10 cellular contexts compared by ENCODE assay signal in the genomic region with DNA sequence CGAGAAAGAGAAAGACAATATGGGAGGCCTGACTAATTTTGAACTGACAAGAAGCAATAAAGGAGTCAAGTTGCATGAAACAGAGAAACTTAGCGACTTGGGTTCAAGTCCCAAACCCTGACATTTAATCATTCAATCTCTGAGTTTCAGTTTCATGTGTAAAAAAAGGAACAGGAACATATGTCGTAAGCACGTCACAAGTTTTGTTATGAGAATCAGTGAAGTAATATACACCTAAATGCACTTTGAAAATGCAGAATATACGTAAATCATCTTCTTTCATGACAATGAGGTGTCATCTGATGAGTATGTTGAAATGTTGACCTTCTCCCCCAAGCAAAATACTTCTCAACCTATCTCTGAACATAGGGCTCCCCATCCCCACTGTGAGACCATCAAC. TPM values are rescaled to one million over a fixed set of nuclear protein-coding genes. Genes with fewer than 3 reads are reported as not detected.
DNase-seq lines count a peak whose midpoint lies in the region; ATAC-seq and TF ChIP-seq lines count a peak whose summit lies in the region.
"Had no signal": no experiment of that assay in that cellular context is flagged by ENCODE, and none has a peak within 500 bp of the region (broad histone marks: within the 10 kb centered on the region; RNA-seq: fewer than 3 reads in every experiment).

No MANE protein-coding gene starts in this region.

- peaks cover 11% of the 10 kb centered on the region for H3K4me1 ChIP-seq in MM.1S (ENCODE audit: low read length)

- peak overlapping the region; percentile 92 for H3K27ac ChIP-seq in MM.1S (ENCODE audit: low read length)

- no peaks in the 10 kb centered on the region for H3K9me3 Mint-ChIP-seq in activated naive CD4-positive, alpha-beta T cell treated with anti-CD3 and anti-CD28 coated beads for 36 hours
- H3K9me3 Mint-ChIP-seq in stimulated activated naive CD8-positive, alpha-beta T cell treated with anti-CD3 and anti-CD28 coated beads, Interleukin-15, Interleukin-2, amounts not matched to agents 100 ng/mL and 50 ng/mL, for 24 hours: no peaks in the 10 kb centered on the region
- H3K9me3 Mint-ChIP-seq: nephron had no signal

- ATAC-seq in HG02642 (IDR thresholded peaks at IDR 0.05; ENCODE audit: poor library complexity, unreplicated experiment): peak; percentile 81
- ATAC-seq: Panc1 had no signal

- peaks cover 19% of the 10 kb centered on the region for H3K79me2 ChIP-seq in MM.1S (ENCODE audit: low read length)

- H3K9me3 ChIP-seq in MM.1S (replicated peaks; ENCODE audit: insufficient read depth, low read length): no peaks in the 10 kb centered on the region

- H3K4me2 ChIP-seq in MM.1S (ENCODE audit: low read depth, low read length): peak overlapping the region; percentile 64

- H3K9ac ChIP-seq in MM.1S (ENCODE audit: low read length): peak overlapping the region; percentile 44

- no peaks in the 10 kb centered on the region for H4K20me1 ChIP-seq in MM.1S (ENCODE audit: insufficient read depth, low read length)

- no peaks in the 10 kb centered on the region for H3K36me3 ChIP-seq in MM.1S (replicated peaks; ENCODE audit: insufficient read depth, low read length)

- peaks cover 9% of the 10 kb centered on the region; the same call in 1 of the 2 replicates for H3F3A ChIP-seq in MM.1S (ENCODE audit: insufficient read depth, low read length)

- H3K27me3 ChIP-seq in MM.1S (replicated peaks; ENCODE audit: insufficient read depth, low read length): no peaks in the 10 kb centered on the region

- H3K4me3 Mint-ChIP-seq in activated naive CD4-positive, alpha-beta T cell treated with anti-CD3 and anti-CD28 coated beads for 36 hours: peak overlapping the region; percentile 55
- H3K4me3 Mint-ChIP-seq in stimulated activated naive CD8-positive, alpha-beta T cell treated with anti-CD3 and anti-CD28 coated beads, Interleukin-15, Interleukin-2, amounts not matched to agents 100 ng/mL and 50 ng/mL, for 24 hours: peak overlapping the region; percentile 65
- H3K4me3 Mint-ChIP-seq: nephron had no signal

- intact Hi-C loops in activated naive CD4-positive, alpha-beta T cell treated with anti-CD3 and anti-CD28 coated beads for 36 hours (cut with micrococcal nuclease): loop anchor here (1.0 to 5.0 kb wide), 12 partner anchors 10 to 748 kb away; a partner anchor contains a TSS

- H3K9me2 ChIP-seq in MM.1S (replicated peaks; ENCODE audit: insufficient read depth, low read length): no peaks in the 10 kb centered on the region

- DNase-seq in activated naive CD4-positive, alpha-beta T cell treated with anti-CD3 and anti-CD28 coated beads for 36 hours: peak; percentile 8
- DNase-seq in activated naive CD4-positive, alpha-beta T cell treated with Interleukin-2 at 50 U/mL for 16 hours: no peak
- DNase-seq in MM.1S: peak; percentile 77
- no peak for DNase-seq in NCI-H526 (lab: John Stamatoyannopoulos, UW)
- DNase-seq in NCI-H1436 treated with DMSO at 0.1 percent for 48 hours (lab: John Stamatoyannopoulos, UW): no peak
- DNase-seq in NCI-H2196 (lab: John Stamatoyannopoulos, UW; ENCODE audit: unreplicated experiment): no peak

- H3K4me3 ChIP-seq in MM.1S (ENCODE audit: low read length): no peak overlapping the region

- no peaks in the 10 kb centered on the region for H3K27me3 Mint-ChIP-seq in activated naive CD4-positive, alpha-beta T cell treated with anti-CD3 and anti-CD28 coated beads for 36 hours (ENCODE audit: low read depth)
- no peaks in the 10 kb centered on the region for H3K27me3 Mint-ChIP-seq in stimulated activated naive CD8-positive, alpha-beta T cell treated with anti-CD3 and anti-CD28 coated beads, Interleukin-15, Interleukin-2, amounts not matched to agents 100 ng/mL and 50 ng/mL, for 24 hours

- CTCF ChIA-PET in activated naive CD4-positive, alpha-beta T cell treated with anti-CD3 and anti-CD28 coated beads for 36 hours (lab: Charles Lee): interaction anchor here (1.1 kb wide), 1 partner anchor 169 kb away, joined by 4 read pairs; no protein-coding TSS in a partner anchor

- TF ChIP-seq CTCF in MM.1S (IDR thresholded peaks at IDR 0.05; ENCODE audit: low read length): no peak

- no peak overlapping the region for H2AFZ ChIP-seq in MM.1S (ENCODE audit: low read length)

- H3K36me3 Mint-ChIP-seq in activated naive CD4-positive, alpha-beta T cell treated with anti-CD3 and anti-CD28 coated beads for 36 hours (ENCODE audit: low read depth): peaks cover 17% of the 10 kb centered on the region
- H3K36me3 Mint-ChIP-seq in stimulated activated naive CD8-positive, alpha-beta T cell treated with anti-CD3 and anti-CD28 coated beads, Interleukin-15, Interleukin-2, amounts not matched to agents 100 ng/mL and 50 ng/mL, for 24 hours (ENCODE audit: low read depth): peaks cover 38% of the 10 kb centered on the region

- H3K4me1 Mint-ChIP-seq in activated naive CD4-positive, alpha-beta T cell treated with anti-CD3 and anti-CD28 coated beads for 36 hours (ENCODE audit: low read depth): peaks cover 41% of the 10 kb centered on the region
- H3K4me1 Mint-ChIP-seq in stimulated activated naive CD8-positive, alpha-beta T cell treated with anti-CD3 and anti-CD28 coated beads, Interleukin-15, Interleukin-2, amounts not matched to agents 100 ng/mL and 50 ng/mL, for 24 hours (ENCODE audit: low read depth): peaks cover 31% of the 10 kb centered on the region
- H3K4me1 Mint-ChIP-seq: nephron had no signal

- peak overlapping the region; percentile 88 for H3K27ac Mint-ChIP-seq in activated naive CD4-positive, alpha-beta T cell treated with anti-CD3 and anti-CD28 coated beads for 36 hours
- peak overlapping the region; percentile 87 for H3K27ac Mint-ChIP-seq in stimulated activated naive CD8-positive, alpha-beta T cell treated with anti-CD3 and anti-CD28 coated beads, Interleukin-15, Interleukin-2, amounts not matched to agents 100 ng/mL and 50 ng/mL, for 24 hours
- H3K27ac Mint-ChIP-seq: nephron had no signal

RNA-seq across cellular contexts. Expression of a gene that starts 10.4 kb away (rescaled TPM):
- 10 to 100 TPM; 46.8 to 49.7 TPM for total RNA-seq in activated naive CD4-positive, alpha-beta T cell treated with anti-CD3 and anti-CD28 coated beads for 36 hours

RNA-seq across cellular contexts. Expression of a gene that starts 50.3 kb away (rescaled TPM):
- 100 to 1,000 TPM; 629 to 649 TPM for total RNA-seq in activated naive CD4-positive, alpha-beta T cell treated with anti-CD3 and anti-CD28 coated beads for 36 hours

Comparison
In these comparisons a context has a peak if more than half of its experiments do, and no peak if none do; other contexts are left out.
1. DNase-seq: peak in activated naive CD4-positive, alpha-beta T cell treated with anti-CD3 and anti-CD28 coated beads for 36 hours (single experiment) and MM.1S (single experiment); none in activated naive CD4-positive, alpha-beta T cell treated with Interleukin-2 at 50 U/mL for 16 hours (single experiment), NCI-H526 (0 of 2), NCI-H1436 treated with DMSO at 0.1 percent for 48 hours (single experiment) and NCI-H2196 (single experiment).